Comparison of ENCODE assay signal across 1 cellular context in genomic region chr4:87975466-87975865, GRCh38.
TF ChIP-seq lines count a peak whose summit lies in the region.

Gene SPP1 (plus strand): TSS chr4:87975714. CDS start chr4:87976896, 1,182 bp downstream.

TF ChIP-seq in HEK293, 187 proteins besides CTCF, POLR2A, EP300 and RAD21 (continued from another document):
- TF ChIP-seq ZNF692 (tag by site-specific recombination; IDR thresholded peaks at IDR 0.05) (no peak), REPIN1 (tag by site-specific recombination; IDR thresholded peaks at IDR 0.05; ENCODE audit: low read depth) (no peak), ZNF513 (tag by site-specific recombination; IDR thresholded peaks at IDR 0.05) (no peak), TSHZ1 (tag by site-specific recombination; IDR thresholded peaks at IDR 0.05; ENCODE audit: borderline replicate concordance) (no peak), GFI1B (tag by site-specific recombination; IDR thresholded peaks at IDR 0.05) (no peak)
